Comparison of ENCODE assay signal across 8 cellular contexts in genomic region chr12:103840399-103840880, GRCh38. TPM values are rescaled to one million over a fixed set of nuclear protein-coding genes. Genes with fewer than 3 reads are reported as not detected.
DNase-seq lines count a peak whose midpoint lies in the region; ATAC-seq and TF ChIP-seq lines count a peak whose summit lies in the region.

No MANE protein-coding gene starts in this region.

- CTCF ChIA-PET in CD4-positive, alpha-beta T cell (lab: Charles Lee), result interaction anchor here (1.6 kb wide), 1 partner anchor 269 kb away, joined by 6 read pairs; no protein-coding TSS in a partner anchor

- ATAC-seq in CD4-positive, alpha-beta T cell (ENCODE audit: poor library complexity), result no peak
- ATAC-seq in GM19372 (IDR thresholded peaks at IDR 0.05; ENCODE audit: low read depth, unreplicated experiment) (peak; percentile 22), HG03442 (IDR thresholded peaks at IDR 0.05; ENCODE audit: unreplicated experiment) (peak; percentile 32)

- H3K27me3 Mint-ChIP-seq in CD4-positive, alpha-beta T cell, result no peaks in the 10 kb centered on the region
- no peaks in the 10 kb centered on the region for H3K27me3 Mint-ChIP-seq in osteocyte (ENCODE audit: unreplicated experiment)

- no peak for TF ChIP-seq CTCF in CD4-positive, alpha-beta T cell (IDR thresholded peaks at IDR 0.05)
- no peak for TF ChIP-seq CTCF in fibroblast of mammary gland (conservative IDR thresholded peaks at IDR 0.05; ENCODE audit: control insufficient read depth, insufficient read depth, low read depth, low read length)
- no peak for TF ChIP-seq CTCF in osteocyte (IDR thresholded peaks at IDR 0.05)

- H3K36me3 Mint-ChIP-seq in CD4-positive, alpha-beta T cell (ENCODE audit: low read depth), result no peaks in the 10 kb centered on the region
- no peaks in the 10 kb centered on the region for H3K36me3 Mint-ChIP-seq in osteocyte (ENCODE audit: unreplicated experiment)

- no peaks in the 10 kb centered on the region for H3K9me3 Mint-ChIP-seq in CD4-positive, alpha-beta T cell
- no peaks in the 10 kb centered on the region for H3K9me3 Mint-ChIP-seq in osteocyte (ENCODE audit: unreplicated experiment)

- intact Hi-C loops in CD4-positive, alpha-beta T cell (cut with DNase I, micrococcal nuclease), result loop anchor here (2.0 to 10.0 kb wide), 9 partner anchors 90 to 1776 kb away; partner anchors contain the start of genes APPL2 (in 1 of the 2), HCFC2 (in 1 of the 2), HSP90B1 (in 1 of the 2) and NOPCHAP1 (in 1 of the 2)

- H3K27ac Mint-ChIP-seq in CD4-positive, alpha-beta T cell, result peak overlapping the region; percentile 78
- no peak overlapping the region for H3K27ac Mint-ChIP-seq in osteocyte (ENCODE audit: unreplicated experiment)

- peak overlapping the region; percentile 80 for H3K4me3 ChIP-seq in fibroblast of mammary gland (ENCODE audit: control insufficient read depth, low read depth, low read length)

- POLR2A ChIA-PET in CD4-positive, alpha-beta T cell (lab: Charles Lee), result interaction anchor here (1.0 to 2.9 kb wide), 8 partner anchors 10 to 448 kb away, joined by 3 to 26 read pairs (median 7); partner anchors contain the start of genes HSP90B1, NFYB and TDG

- no peak overlapping the region for H3K27ac ChIP-seq in CD4-positive, alpha-beta T cell (ENCODE audit: low read depth, low read length)

- no peaks in the 10 kb centered on the region for H3K27me3 ChIP-seq in CD4-positive, alpha-beta T cell (ENCODE audit: control insufficient read depth, insufficient read depth, low read length)

- peak in 2 of 10 experiments; percentile 3 to 12 for DNase-seq in CD4-positive, alpha-beta T cell
- peak; percentile 60 for DNase-seq in activated CD4-positive, alpha-beta T cell treated with anti-CD3 and anti-CD28 coated beads for 48 hours
- DNase-seq in fibroblast of mammary gland (ENCODE audit: low read depth) (peak; percentile 48), osteocyte (ENCODE audit: extremely low spot score, unreplicated experiment) (no peak), H4 (ENCODE audit: low spot score) (no peak), NCI-H524 treated with DMSO at 0.1 percent for 48 hours (lab: John Stamatoyannopoulos, UW) (no peak)

- H3K4me3 Mint-ChIP-seq in CD4-positive, alpha-beta T cell, result peak overlapping the region; percentile 94
- peak overlapping the region; percentile 81 for H3K4me3 Mint-ChIP-seq in osteocyte (ENCODE audit: unreplicated experiment)

- peaks cover 21% of the 10 kb centered on the region for H3K4me1 Mint-ChIP-seq in CD4-positive, alpha-beta T cell (ENCODE audit: low read depth)
- H3K4me1 Mint-ChIP-seq in osteocyte (ENCODE audit: unreplicated experiment), result peaks cover 44% of the 10 kb centered on the region

- no peaks in the 10 kb centered on the region for H3K9me3 ChIP-seq in CD4-positive, alpha-beta T cell (ENCODE audit: control insufficient read depth, low read length)

RNA-seq across cellular contexts. Expression of gene NT5DC3, which starts 0.6 kb away (rescaled TPM):
- total RNA-seq in CD4-positive, alpha-beta T cell, result 1 to 10 TPM; 3.5 to 4.0 TPM
- total RNA-seq in osteocyte, result 11.3 and 12.5 TPM in 2 replicates
- total RNA-seq in H4 (2014; rRNA removed; shearing (Covaris generic)), result 3.2 and 3.7 TPM in 2 replicates

Comparison
In these comparisons a context has a peak if more than half of its experiments do, and no peak if none do; other contexts are left out.
1. DNase-seq: peak in activated CD4-positive, alpha-beta T cell treated with anti-CD3 and anti-CD28 coated beads for 48 hours (single experiment) and fibroblast of mammary gland (single experiment); none in osteocyte (single experiment), H4 (single experiment) and NCI-H524 treated with DMSO at 0.1 percent for 48 hours (single experiment).